Comparison of ENCODE assay signal across 1 cellular context in the genomic region with DNA sequence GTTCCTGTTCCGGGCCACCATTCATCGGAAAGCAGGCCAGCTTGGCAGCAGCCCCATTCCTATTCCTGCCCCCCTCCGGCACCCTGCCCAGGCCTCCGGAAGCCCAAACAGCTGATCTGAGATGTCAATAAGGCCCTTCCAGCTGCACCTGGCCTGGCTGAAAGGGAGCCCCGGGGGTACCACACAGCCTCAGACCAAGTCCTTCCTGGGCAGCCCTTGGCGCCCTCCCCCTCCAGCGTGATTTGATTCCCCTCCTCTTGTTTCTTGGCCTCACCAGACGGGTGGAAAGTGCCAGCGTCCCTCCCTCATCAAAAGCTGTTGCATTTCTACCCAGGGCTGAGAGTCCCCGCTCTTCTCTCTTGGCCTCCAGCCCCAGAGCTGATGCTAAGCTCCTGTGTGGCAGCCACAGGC.
TF ChIP-seq lines count a peak whose summit lies in the region.

No MANE protein-coding gene starts in this region.

TF ChIP-seq in WTC11, 78 proteins besides CTCF, POLR2A, EP300 and RAD21 (continued from another document):
- TF ChIP-seq NFYB (CRISPR knock-in tag; conservative IDR thresholded peaks at IDR 0.05; ENCODE audit: low read depth) (no peak), HMGA2 (CRISPR knock-in tag; IDR thresholded peaks at IDR 0.05) (no peak), ZNF423 (CRISPR knock-in tag; IDR thresholded peaks at IDR 0.05) (peak; percentile 68; the same call in 1 of the 2 replicates), ELF4 (CRISPR knock-in tag; IDR thresholded peaks at IDR 0.05; ENCODE audit: low read depth) (no peak), ZNF121 (CRISPR knock-in tag; IDR thresholded peaks at IDR 0.05) (no peak), NFATC4 (CRISPR knock-in tag; IDR thresholded peaks at IDR 0.05) (no peak), FOXJ3 (CRISPR knock-in tag; IDR thresholded peaks at IDR 0.05; ENCODE audit: borderline replicate concordance) (no peak), GABPB1 (CRISPR knock-in tag; IDR thresholded peaks at IDR 0.05) (no peak), JUN (CRISPR knock-in tag; IDR thresholded peaks at IDR 0.05) (no peak), MYBL2 (CRISPR knock-in tag; IDR thresholded peaks at IDR 0.05) (no peak), FOXK1 (CRISPR knock-in tag; IDR thresholded peaks at IDR 0.05) (peak; percentile 73), ZNF512 (CRISPR knock-in tag; IDR thresholded peaks at IDR 0.05; ENCODE audit: borderline replicate concordance) (no peak), ATF6 (CRISPR knock-in tag; IDR thresholded peaks at IDR 0.05) (no peak), AR (CRISPR knock-in tag; IDR thresholded peaks at IDR 0.05) (no peak)
- TF ChIP-seq, protein P1, sequence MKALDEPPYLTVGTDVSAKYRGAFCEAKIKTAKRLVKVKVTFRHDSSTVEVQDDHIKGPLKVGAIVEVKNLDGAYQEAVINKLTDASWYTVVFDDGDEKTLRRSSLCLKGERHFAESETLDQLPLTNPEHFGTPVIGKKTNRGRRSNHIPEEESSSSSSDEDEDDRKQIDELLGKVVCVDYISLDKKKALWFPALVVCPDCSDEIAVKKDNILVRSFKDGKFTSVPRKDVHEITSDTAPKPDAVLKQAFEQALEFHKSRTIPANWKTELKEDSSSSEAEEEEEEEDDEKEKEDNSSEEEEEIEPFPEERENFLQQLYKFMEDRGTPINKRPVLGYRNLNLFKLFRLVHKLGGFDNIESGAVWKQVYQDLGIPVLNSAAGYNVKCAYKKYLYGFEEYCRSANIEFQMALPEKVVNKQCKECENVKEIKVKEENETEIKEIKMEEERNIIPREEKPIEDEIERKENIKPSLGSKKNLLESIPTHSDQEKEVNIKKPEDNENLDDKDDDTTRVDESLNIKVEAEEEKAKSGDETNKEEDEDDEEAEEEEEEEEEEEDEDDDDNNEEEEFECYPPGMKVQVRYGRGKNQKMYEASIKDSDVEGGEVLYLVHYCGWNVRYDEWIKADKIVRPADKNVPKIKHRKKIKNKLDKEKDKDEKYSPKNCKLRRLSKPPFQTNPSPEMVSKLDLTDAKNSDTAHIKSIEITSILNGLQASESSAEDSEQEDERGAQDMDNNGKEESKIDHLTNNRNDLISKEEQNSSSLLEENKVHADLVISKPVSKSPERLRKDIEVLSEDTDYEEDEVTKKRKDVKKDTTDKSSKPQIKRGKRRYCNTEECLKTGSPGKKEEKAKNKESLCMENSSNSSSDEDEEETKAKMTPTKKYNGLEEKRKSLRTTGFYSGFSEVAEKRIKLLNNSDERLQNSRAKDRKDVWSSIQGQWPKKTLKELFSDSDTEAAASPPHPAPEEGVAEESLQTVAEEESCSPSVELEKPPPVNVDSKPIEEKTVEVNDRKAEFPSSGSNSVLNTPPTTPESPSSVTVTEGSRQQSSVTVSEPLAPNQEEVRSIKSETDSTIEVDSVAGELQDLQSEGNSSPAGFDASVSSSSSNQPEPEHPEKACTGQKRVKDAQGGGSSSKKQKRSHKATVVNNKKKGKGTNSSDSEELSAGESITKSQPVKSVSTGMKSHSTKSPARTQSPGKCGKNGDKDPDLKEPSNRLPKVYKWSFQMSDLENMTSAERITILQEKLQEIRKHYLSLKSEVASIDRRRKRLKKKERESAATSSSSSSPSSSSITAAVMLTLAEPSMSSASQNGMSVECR (CRISPR knock-in tag; IDR thresholded peaks at IDR 0.05; ENCODE audit: borderline replicate concordance), result no peak
- TF ChIP-seq, protein P2, sequence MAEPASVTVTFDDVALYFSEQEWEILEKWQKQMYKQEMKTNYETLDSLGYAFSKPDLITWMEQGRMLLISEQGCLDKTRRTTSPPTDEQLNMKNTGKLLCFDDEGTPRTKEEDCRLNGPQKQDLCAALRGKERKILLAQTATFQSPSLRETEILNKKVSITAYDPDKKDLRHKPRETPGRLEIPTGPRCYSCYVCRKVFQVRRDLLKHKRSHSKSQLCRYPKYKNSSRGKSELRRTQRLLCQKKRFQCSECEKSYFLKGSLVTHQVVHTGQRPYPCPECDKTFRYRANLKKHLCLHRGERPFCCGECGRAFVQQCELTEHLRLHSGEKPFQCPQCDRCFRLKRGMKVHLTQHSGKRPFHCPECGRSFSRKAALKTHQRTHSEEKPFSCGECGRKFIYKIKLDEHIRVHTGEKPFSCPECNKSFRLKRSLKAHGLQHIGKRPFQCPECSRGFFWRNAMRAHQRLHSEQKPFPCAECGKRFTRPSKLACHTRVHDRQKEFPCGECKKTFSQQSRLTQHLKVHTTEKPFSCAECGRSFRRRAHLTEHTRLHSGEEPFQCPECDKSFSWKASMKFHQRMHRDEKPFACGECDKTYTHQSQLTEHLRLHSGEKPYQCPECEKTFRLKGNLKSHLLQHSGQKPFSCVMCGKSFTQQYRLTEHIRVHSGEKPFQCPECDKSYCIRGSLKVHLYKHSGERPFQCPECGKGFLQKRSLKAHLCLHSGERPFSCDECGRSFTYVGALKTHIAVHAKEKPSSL (CRISPR knock-in tag; conservative IDR thresholded peaks at IDR 0.05), result no peak
- TF ChIP-seq, protein P3, sequence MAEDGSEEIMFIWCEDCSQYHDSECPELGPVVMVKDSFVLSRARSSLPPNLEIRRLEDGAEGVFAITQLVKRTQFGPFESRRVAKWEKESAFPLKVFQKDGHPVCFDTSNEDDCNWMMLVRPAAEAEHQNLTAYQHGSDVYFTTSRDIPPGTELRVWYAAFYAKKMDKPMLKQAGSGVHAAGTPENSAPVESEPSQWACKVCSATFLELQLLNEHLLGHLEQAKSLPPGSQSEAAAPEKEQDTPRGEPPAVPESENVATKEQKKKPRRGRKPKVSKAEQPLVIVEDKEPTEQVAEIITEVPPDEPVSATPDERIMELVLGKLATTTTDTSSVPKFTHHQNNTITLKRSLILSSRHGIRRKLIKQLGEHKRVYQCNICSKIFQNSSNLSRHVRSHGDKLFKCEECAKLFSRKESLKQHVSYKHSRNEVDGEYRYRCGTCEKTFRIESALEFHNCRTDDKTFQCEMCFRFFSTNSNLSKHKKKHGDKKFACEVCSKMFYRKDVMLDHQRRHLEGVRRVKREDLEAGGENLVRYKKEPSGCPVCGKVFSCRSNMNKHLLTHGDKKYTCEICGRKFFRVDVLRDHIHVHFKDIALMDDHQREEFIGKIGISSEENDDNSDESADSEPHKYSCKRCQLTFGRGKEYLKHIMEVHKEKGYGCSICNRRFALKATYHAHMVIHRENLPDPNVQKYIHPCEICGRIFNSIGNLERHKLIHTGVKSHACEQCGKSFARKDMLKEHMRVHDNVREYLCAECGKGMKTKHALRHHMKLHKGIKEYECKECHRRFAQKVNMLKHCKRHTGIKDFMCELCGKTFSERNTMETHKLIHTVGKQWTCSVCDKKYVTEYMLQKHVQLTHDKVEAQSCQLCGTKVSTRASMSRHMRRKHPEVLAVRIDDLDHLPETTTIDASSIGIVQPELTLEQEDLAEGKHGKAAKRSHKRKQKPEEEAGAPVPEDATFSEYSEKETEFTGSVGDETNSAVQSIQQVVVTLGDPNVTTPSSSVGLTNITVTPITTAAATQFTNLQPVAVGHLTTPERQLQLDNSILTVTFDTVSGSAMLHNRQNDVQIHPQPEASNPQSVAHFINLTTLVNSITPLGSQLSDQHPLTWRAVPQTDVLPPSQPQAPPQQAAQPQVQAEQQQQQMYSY (CRISPR knock-in tag; IDR thresholded peaks at IDR 0.05), result peak; percentile 38; the same call in 1 of the 2 replicates
- TF ChIP-seq, protein P4, sequence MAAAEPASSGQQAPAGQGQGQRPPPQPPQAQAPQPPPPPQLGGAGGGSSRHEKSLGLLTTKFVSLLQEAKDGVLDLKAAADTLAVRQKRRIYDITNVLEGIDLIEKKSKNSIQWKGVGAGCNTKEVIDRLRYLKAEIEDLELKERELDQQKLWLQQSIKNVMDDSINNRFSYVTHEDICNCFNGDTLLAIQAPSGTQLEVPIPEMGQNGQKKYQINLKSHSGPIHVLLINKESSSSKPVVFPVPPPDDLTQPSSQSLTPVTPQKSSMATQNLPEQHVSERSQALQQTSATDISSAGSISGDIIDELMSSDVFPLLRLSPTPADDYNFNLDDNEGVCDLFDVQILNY (CRISPR knock-in tag; IDR thresholded peaks at IDR 0.05), result no peak
